In the genomic region with DNA sequence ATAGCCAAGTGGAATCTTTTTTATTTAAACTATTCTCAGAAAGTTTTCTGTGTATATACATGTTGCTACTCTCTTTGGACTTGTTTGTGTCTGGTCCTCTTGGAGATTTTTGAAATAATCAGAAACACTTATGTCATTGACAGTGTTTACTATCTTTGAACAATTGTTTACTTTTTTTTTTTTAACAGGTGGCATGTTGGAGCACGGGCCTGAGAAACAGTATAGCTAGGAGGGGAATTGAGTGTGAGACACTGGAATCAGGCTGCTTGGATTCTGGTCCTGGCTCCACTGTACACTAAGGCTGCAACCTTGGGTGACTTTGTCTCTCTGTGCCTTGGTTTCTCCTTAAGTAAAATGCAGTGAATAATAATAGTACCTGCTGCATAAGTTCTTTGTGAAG, we compare ENCODE assay signal across 16 cellular contexts.
DNase-seq lines count a peak whose midpoint lies in the region.
"Had no signal": no experiment of that assay in that cellular context is flagged by ENCODE, and none has a peak within 500 bp of the region (broad histone marks: within the 10 kb centered on the region; RNA-seq: fewer than 3 reads in every experiment).

No MANE protein-coding gene starts in this region.

- no peaks in the 10 kb centered on the region for H3K9me3 ChIP-seq in SJCRH30 (replicated peaks)
- no peaks in the 10 kb centered on the region for H3K9me3 ChIP-seq in HAP-1
- H3K9me3 ChIP-seq: Caco-2 had no signal

- peak overlapping the region; percentile 46 for H3K27ac ChIP-seq in SJCRH30
- H3K27ac ChIP-seq: 22Rv1, BLaER1 had no signal

- H3K36me3 ChIP-seq in SJCRH30 (no peaks in the 10 kb centered on the region), HAP-1 (replicated peaks) (no peaks in the 10 kb centered on the region)

- H3K27me3 ChIP-seq in SJCRH30 (no peaks in the 10 kb centered on the region), HAP-1 (ENCODE audit: low read depth) (no peaks in the 10 kb centered on the region)
- H3K27me3 ChIP-seq: BLaER1 had no signal

- in situ Hi-C loops in HAP-1 (cut with MboI; ENCODE audit: low sequenced_read_pairs), result no loop called here

- H3K4me3 ChIP-seq in SJCRH30, result no peak overlapping the region
- no peak overlapping the region for H3K4me3 ChIP-seq in HAP-1
- H3K4me3 ChIP-seq: BLaER1 had no signal

- DNase-seq in DMS153 (lab: John Stamatoyannopoulos, UW) (peak; percentile 23), DMS153 treated with DMSO at 0.1 percent for 48 hours (lab: John Stamatoyannopoulos, UW; ENCODE audit: unreplicated experiment) (no peak), NCI-H748 (lab: John Stamatoyannopoulos, UW; ENCODE audit: unreplicated experiment) (peak; percentile 21), NCI-H748 treated with DMSO at 0.1 percent for 48 hours (lab: John Stamatoyannopoulos, UW) (no peak), SJCRH30 (peak in 1 of 2 experiments; percentile 28), HAP-1 (ENCODE audit: low spot score in 2 of 2) (no peak), islet precursor cell (no peak), cerebellar cortex (ENCODE audit: low spot score) (no peak)
- DNase-seq: Caco-2; CD8-positive, alpha-beta memory T cell; DND-41; GDM1; GOT3; H9 had no signal

- H3K4me1 ChIP-seq in SJCRH30, result peaks cover 10% of the 10 kb centered on the region
- no peaks in the 10 kb centered on the region for H3K4me1 ChIP-seq in HAP-1
- H3K4me1 ChIP-seq: Caco-2 had no signal

Comparison
In these comparisons a context has a peak if more than half of its experiments do, and no peak if none do; other contexts are left out.
1. DNase-seq: peak in DMS153 (single experiment) and NCI-H748 (single experiment); none in DMS153 treated with DMSO at 0.1 percent for 48 hours (single experiment), NCI-H748 treated with DMSO at 0.1 percent for 48 hours (single experiment), HAP-1 (0 of 2), islet precursor cell (single experiment) and cerebellar cortex (single experiment).